ENCODE assay signal across 8 cellular contexts in genomic region chr7:151233804-151234203, GRCh38. TPM values are rescaled to one million over a fixed set of nuclear protein-coding genes. Genes with fewer than 3 reads are reported as not detected.
DNase-seq lines count a peak whose midpoint lies in the region; ATAC-seq and TF ChIP-seq lines count a peak whose summit lies in the region.

No MANE protein-coding gene starts in this region.

- H3K36me3 Mint-ChIP-seq in WTC11: peaks cover 6% of the 10 kb centered on the region; the same call in 1 of the 2 replicates

- peaks cover 15% of the 10 kb centered on the region for H3K4me1 Mint-ChIP-seq in WTC11

- CTCF ChIA-PET in WTC11 (lab: Charles Lee): interaction anchor here (0.5 to 5.8 kb wide), 3 partner anchors 10 to 69 kb away, joined by 3 to 77 read pairs (median 3); no protein-coding TSS in a partner anchor

- no peak for TF ChIP-seq CTCF in WTC11 (IDR thresholded peaks at IDR 0.05)
- TF ChIP-seq CTCF in foreskin fibroblast (IDR thresholded peaks at IDR 0.05; ENCODE audit: low read depth, low read length): no peak

- H3K9me3 ChIP-seq in skeletal muscle tissue (ENCODE audit: control insufficient read depth in 3 of 3, low read length in 3 of 3): no peaks in the 10 kb centered on the region

- H3K9ac ChIP-seq in skeletal muscle tissue (ENCODE audit: low read depth in 1 of 3, low read length in 3 of 3): peak overlapping the region in 2 of 3 donors; percentile 57 to 93

- no peak for ATAC-seq in WTC11
- ATAC-seq in HG03521 (IDR thresholded peaks at IDR 0.05; ENCODE audit: unreplicated experiment): no peak

- no peak overlapping the region for H3K27ac Mint-ChIP-seq in WTC11

- peaks cover 35 to 48% (median 39%) of the 10 kb centered on the region in 3 donors for H3K4me1 ChIP-seq in skeletal muscle tissue (ENCODE audit: control insufficient read depth in 3 of 3, insufficient read depth in 3 of 3, low read length in 3 of 3)

- H3K27ac ChIP-seq in skeletal muscle tissue (ENCODE audit: low read depth, low read length): peak overlapping the region; percentile 53

- H3K36me3 ChIP-seq in H7 (replicated peaks; ENCODE audit: control insufficient read depth, insufficient read depth, low read length) (peaks cover 13% of the 10 kb centered on the region), skeletal muscle tissue (ENCODE audit: control insufficient read depth in 3 of 3, insufficient read depth in 3 of 3, low read length in 3 of 3) (peaks cover 24 to 35% (median 30%) of the 10 kb centered on the region in 3 donors)

- H3K27me3 ChIP-seq in H7 (ENCODE audit: control insufficient read depth, insufficient read depth, low read length) (no peaks in the 10 kb centered on the region), skeletal muscle tissue (ENCODE audit: control insufficient read depth in 3 of 3, insufficient read depth in 3 of 3, low read length in 3 of 3) (no peaks in the 10 kb centered on the region)

- POLR2A ChIA-PET in WTC11 (lab: Charles Lee): no interaction called here

- H3K4me3 Mint-ChIP-seq in WTC11: peak overlapping the region; percentile 99

- H3K4me3 ChIP-seq in H7 (ENCODE audit: insufficient read depth, low read depth, low read length): no peak overlapping the region
- H3K4me3 ChIP-seq in foreskin fibroblast (ENCODE audit: low read depth in 1 of 2, low read length in 2 of 2): peak overlapping the region; percentile 96 to 97
- peak overlapping the region in 1 of 3 donors; percentile 90 for H3K4me3 ChIP-seq in skeletal muscle tissue (ENCODE audit: low read length in 3 of 3)

- H3K27me3 Mint-ChIP-seq in WTC11 (ENCODE audit: low read depth): no peaks in the 10 kb centered on the region

- H3K9me3 Mint-ChIP-seq in WTC11: no peaks in the 10 kb centered on the region

- peak; percentile 35 for DNase-seq in H7
- DNase-seq in WTC11 (ENCODE audit: low spot score): no peak
- DNase-seq in foreskin fibroblast: no peak
- no peak for DNase-seq in cerebellum (ENCODE audit: low spot score)
- DNase-seq in NCI-H2081 treated with DMSO at 0.1 percent for 48 hours (lab: John Stamatoyannopoulos, UW): no peak
- no peak for DNase-seq in NCI-H146 treated with DMSO at 0.1 percent for 48 hours (lab: John Stamatoyannopoulos, UW; ENCODE audit: unreplicated experiment)

TF ChIP-seq in WTC11, 78 proteins besides CTCF, POLR2A, EP300 and RAD21:
- TF ChIP-seq ZNF281 (CRISPR knock-in tag; IDR thresholded peaks at IDR 0.05) (no peak), E2F5 (CRISPR knock-in tag; IDR thresholded peaks at IDR 0.05) (no peak), MAX (CRISPR knock-in tag; IDR thresholded peaks at IDR 0.05) (no peak), NR1H2 (CRISPR knock-in tag; IDR thresholded peaks at IDR 0.05) (no peak), SOX15 (CRISPR knock-in tag; IDR thresholded peaks at IDR 0.05) (no peak), GRHL2 (CRISPR knock-in tag; IDR thresholded peaks at IDR 0.05; ENCODE audit: insufficient replicate concordance, severe bottlenecking) (no peak), ZNF263 (CRISPR knock-in tag; IDR thresholded peaks at IDR 0.05; ENCODE audit: low read depth) (no peak), ZNF232 (CRISPR knock-in tag; IDR thresholded peaks at IDR 0.05) (no peak), ZNF219 (CRISPR knock-in tag; IDR thresholded peaks at IDR 0.05; ENCODE audit: borderline replicate concordance) (no peak), HMGA2 (CRISPR knock-in tag; IDR thresholded peaks at IDR 0.05) (no peak), ZNF671 (CRISPR knock-in tag; IDR thresholded peaks at IDR 0.05) (no peak), ZBTB43 (CRISPR knock-in tag; IDR thresholded peaks at IDR 0.05) (no peak), NR3C1 (CRISPR knock-in tag; conservative IDR thresholded peaks at IDR 0.05; ENCODE audit: low read depth) (no peak), ZNF512 (CRISPR knock-in tag; IDR thresholded peaks at IDR 0.05; ENCODE audit: borderline replicate concordance) (no peak), ZNF317 (CRISPR knock-in tag; IDR thresholded peaks at IDR 0.05; ENCODE audit: borderline replicate concordance, low read depth) (no peak)
- TF ChIP-seq, protein P1, sequence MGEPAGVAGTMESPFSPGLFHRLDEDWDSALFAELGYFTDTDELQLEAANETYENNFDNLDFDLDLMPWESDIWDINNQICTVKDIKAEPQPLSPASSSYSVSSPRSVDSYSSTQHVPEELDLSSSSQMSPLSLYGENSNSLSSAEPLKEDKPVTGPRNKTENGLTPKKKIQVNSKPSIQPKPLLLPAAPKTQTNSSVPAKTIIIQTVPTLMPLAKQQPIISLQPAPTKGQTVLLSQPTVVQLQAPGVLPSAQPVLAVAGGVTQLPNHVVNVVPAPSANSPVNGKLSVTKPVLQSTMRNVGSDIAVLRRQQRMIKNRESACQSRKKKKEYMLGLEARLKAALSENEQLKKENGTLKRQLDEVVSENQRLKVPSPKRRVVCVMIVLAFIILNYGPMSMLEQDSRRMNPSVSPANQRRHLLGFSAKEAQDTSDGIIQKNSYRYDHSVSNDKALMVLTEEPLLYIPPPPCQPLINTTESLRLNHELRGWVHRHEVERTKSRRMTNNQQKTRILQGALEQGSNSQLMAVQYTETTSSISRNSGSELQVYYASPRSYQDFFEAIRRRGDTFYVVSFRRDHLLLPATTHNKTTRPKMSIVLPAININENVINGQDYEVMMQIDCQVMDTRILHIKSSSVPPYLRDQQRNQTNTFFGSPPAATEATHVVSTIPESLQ (CRISPR knock-in tag; IDR thresholded peaks at IDR 0.05): no peak

RNA-seq across cellular contexts. Expression of gene CHPF2, which starts 1.5 kb away (rescaled TPM):
- total RNA-seq in H7 (2014; rRNA removed; shearing (Covaris generic)): 24.7 and 25.0 TPM in 2 replicates
- total RNA-seq in WTC11 (2021) (25.0 to 30.7 TPM (median 26.3 TPM) in 3 replicates), skeletal muscle tissue (16.2 TPM), cerebellum (14.2 TPM)

RNA-seq across cellular contexts. Expression of gene ABCF2, which starts 6.8 kb away (rescaled TPM):
- 47.3 and 48.5 TPM in 2 replicates for total RNA-seq in H7 (2014; rRNA removed; shearing (Covaris generic))
- total RNA-seq in WTC11 (2021) (41.3 to 43.7 TPM (median 43.5 TPM) in 3 replicates), skeletal muscle tissue (20.9 TPM), cerebellum (18.9 TPM)

RNA-seq across cellular contexts. Expression of gene SMARCD3, which starts 14.7 kb away (rescaled TPM):
- total RNA-seq in H7 (2014; rRNA removed; shearing (Covaris generic)): 7.2 and 23.6 TPM in 2 replicates
- 5.8 to 9.0 TPM (median 5.9 TPM) in 3 replicates for total RNA-seq in WTC11 (2021)
- 101 TPM for total RNA-seq in skeletal muscle tissue
- total RNA-seq in cerebellum: 76.5 TPM

RNA-seq across cellular contexts. Expression of gene H2BK1, which starts 23.5 kb away (rescaled TPM):
- 0.74 TPM in 1 of 2 replicates, not detected in the other for total RNA-seq in H7 (2014; rRNA removed; shearing (Covaris generic))
- total RNA-seq in WTC11 (2021): 0.87 TPM in 1 of 3 replicates, not detected in the others
- not detected for total RNA-seq in skeletal muscle tissue
- total RNA-seq in cerebellum: not detected

RNA-seq across cellular contexts. Expression of gene ASB10, which starts 46.8 kb away (rescaled TPM):
- not detected in 2 replicates for total RNA-seq in H7 (2014; rRNA removed; shearing (Covaris generic))
- not detected in 3 replicates for total RNA-seq in WTC11 (2021)
- total RNA-seq in skeletal muscle tissue: 3.7 TPM
- not detected for total RNA-seq in cerebellum
